16 cellular contexts compared by ENCODE assay signal in the genomic region with DNA sequence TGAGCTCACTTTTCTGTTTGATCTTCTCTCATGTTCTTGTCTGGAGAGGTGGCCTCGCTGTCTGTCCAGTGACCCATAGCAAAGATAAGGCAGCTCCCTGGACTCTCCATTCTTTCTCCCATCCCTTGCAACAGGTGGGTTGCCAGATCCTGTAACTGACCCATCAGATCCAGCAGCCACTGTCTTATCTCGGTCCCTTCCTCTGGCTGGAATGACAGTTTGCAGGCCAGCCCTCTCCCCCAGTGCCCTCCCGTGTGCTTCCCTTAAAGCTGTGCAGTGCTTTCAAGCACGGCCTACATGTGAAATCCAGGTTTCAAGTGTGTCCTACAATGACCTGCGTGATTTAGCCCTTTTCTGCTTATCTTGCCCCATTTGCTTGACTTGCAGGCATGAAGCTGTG. TPM values are rescaled to one million over a fixed set of nuclear protein-coding genes. Genes with fewer than 3 reads are reported as not detected.
DNase-seq lines count a peak whose midpoint lies in the region; ATAC-seq and TF ChIP-seq lines count a peak whose summit lies in the region.
"Had no signal": no experiment of that assay in that cellular context is flagged by ENCODE, and none has a peak within 500 bp of the region (broad histone marks: within the 10 kb centered on the region; RNA-seq: fewer than 3 reads in every experiment).

No MANE protein-coding gene starts in this region.

- H3K4me3 ChIP-seq in vagina (no peak overlapping the region), lower lobe of right lung (no peak overlapping the region)
- H3K4me3 ChIP-seq: GM23338, SK-N-MC, thyroid gland had no signal

- no peak for TF ChIP-seq POLR2A in vagina (IDR thresholded peaks at IDR 0.05)

- H3K27me3 ChIP-seq in vagina (no peaks in the 10 kb centered on the region), lower lobe of right lung (ENCODE audit: low read depth) (no peaks in the 10 kb centered on the region)
- H3K27me3 ChIP-seq: thyroid gland had no signal

- POLR2A ChIA-PET in activated CD4-positive, alpha-beta memory T cell treated with anti-CD3 and anti-CD28 coated beads, Interleukin-2, amount 10 ng/mL, durations not matched to agents 7 days and 5 days (lab: Charles Lee): interaction anchor here (1.2 to 6.5 kb wide), 5 partner anchors 12 to 296 kb away, joined by 3 to 351 read pairs (median 76); a partner anchor contains a TSS

- H3K4me1 Mint-ChIP-seq in activated naive CD4-positive, alpha-beta T cell treated with anti-CD3 and anti-CD28 coated beads, Interleukin-2, amount 50 U/mL, for 24 hours: peaks cover 54% of the 10 kb centered on the region
- H3K4me1 Mint-ChIP-seq in activated CD4-positive, alpha-beta memory T cell treated with anti-CD3 and anti-CD28 coated beads, Interleukin-2, amount 10 ng/mL, durations not matched to agents 7 days and 5 days: peaks cover 66% of the 10 kb centered on the region
- peaks cover 30 to 45% (median 37%) of the 10 kb centered on the region in 3 donors for H3K4me1 Mint-ChIP-seq in naive B cell

- peak overlapping the region; percentile 73 for H3K27ac Mint-ChIP-seq in activated naive CD4-positive, alpha-beta T cell treated with anti-CD3 and anti-CD28 coated beads, Interleukin-2, amount 50 U/mL, for 24 hours
- H3K27ac Mint-ChIP-seq in activated CD4-positive, alpha-beta memory T cell treated with anti-CD3 and anti-CD28 coated beads, Interleukin-2, amount 10 ng/mL, durations not matched to agents 7 days and 5 days: peak overlapping the region; percentile 96
- peak overlapping the region in 3 of 6 donors; percentile 62 to 82 (median 67) for H3K27ac Mint-ChIP-seq in naive B cell
- H3K27ac Mint-ChIP-seq: GM23338, WTC11 had no signal

- H3K4me3 Mint-ChIP-seq in activated naive CD4-positive, alpha-beta T cell treated with anti-CD3 and anti-CD28 coated beads, Interleukin-2, amount 50 U/mL, for 24 hours: peak overlapping the region; percentile 73
- peak overlapping the region; percentile 80 for H3K4me3 Mint-ChIP-seq in activated CD4-positive, alpha-beta memory T cell treated with anti-CD3 and anti-CD28 coated beads, Interleukin-2, amount 10 ng/mL, durations not matched to agents 7 days and 5 days
- peak overlapping the region in 6 of 8 donors; percentile 29 to 72 (median 39) for H3K4me3 Mint-ChIP-seq in naive B cell
- H3K4me3 Mint-ChIP-seq: GM23338, WTC11 had no signal

- peaks cover 0 to 45% of the 10 kb centered on the region in 2 donors for H3K36me3 ChIP-seq in vagina
- H3K36me3 ChIP-seq in lower lobe of right lung: peaks cover 56% of the 10 kb centered on the region

- H3K4me1 ChIP-seq in vagina (peaks cover 59% of the 10 kb centered on the region), lower lobe of right lung (peaks cover 42% of the 10 kb centered on the region)

- H3K27ac ChIP-seq in vagina: peak overlapping the region; percentile 84
- H3K27ac ChIP-seq in lower lobe of right lung: no peak overlapping the region
- H3K27ac ChIP-seq: SK-N-MC had no signal

- ATAC-seq in naive B cell (ENCODE audit: low read depth in 2 of 2) (no peak), lower lobe of right lung (no peak)
- ATAC-seq: GM23338, WTC11 had no signal

- H3K9me3 ChIP-seq in vagina (no peaks in the 10 kb centered on the region), lower lobe of right lung (no peaks in the 10 kb centered on the region)
- H3K9me3 ChIP-seq: thyroid gland had no signal

- DNase-seq in activated naive CD4-positive, alpha-beta T cell treated with anti-CD3 and anti-CD28 coated beads, Interleukin-2, amount 50 U/mL, for 16 hours: no peak
- no peak for DNase-seq in activated CD4-positive, alpha-beta memory T cell treated with anti-CD3 and anti-CD28 coated beads, Interleukin-2, amount 10 ng/mL, durations not matched to agents 7 days and 5 days
- DNase-seq in naive B cell: no peak
- no peak for DNase-seq in vagina (ENCODE audit: extremely low spot score in 2 of 2)
- no peak for DNase-seq in lower lobe of right lung
- no peak for DNase-seq in HK-2 (ENCODE audit: unreplicated experiment)
- no peak for DNase-seq in cardiac septum (ENCODE audit: low spot score)
- DNase-seq: DMS79, NCI-H187 treated with DMSO at 0.1 percent for 48 hours, NCI-H510A treated with DMSO at 0.1 percent for 48 hours, PC-9, thyroid gland had no signal

- TF ChIP-seq CTCF in vagina (IDR thresholded peaks at IDR 0.05) (no peak), lower lobe of right lung (IDR thresholded peaks at IDR 0.05) (no peak)

- intact Hi-C loops in vagina (cut with DNase I): no loop called here
- intact Hi-C loops in lower lobe of right lung (cut with DNase I): no loop called here
- intact Hi-C loops in cardiac septum (cut with DNase I): loop anchor here (5.0 to 10.0 kb wide), 3 partner anchors 173 to 253 kb away; a partner anchor contains a TSS

- no peaks in the 10 kb centered on the region for H3K9me3 Mint-ChIP-seq in activated naive CD4-positive, alpha-beta T cell treated with anti-CD3 and anti-CD28 coated beads, Interleukin-2, amount 50 U/mL, for 24 hours
- no peaks in the 10 kb centered on the region for H3K9me3 Mint-ChIP-seq in activated CD4-positive, alpha-beta memory T cell treated with anti-CD3 and anti-CD28 coated beads, Interleukin-2, amount 10 ng/mL, durations not matched to agents 7 days and 5 days
- no peaks in the 10 kb centered on the region for H3K9me3 Mint-ChIP-seq in naive B cell
- H3K9me3 Mint-ChIP-seq: GM23338, WTC11 had no signal

- peaks cover 31% of the 10 kb centered on the region for H3K36me3 Mint-ChIP-seq in activated naive CD4-positive, alpha-beta T cell treated with anti-CD3 and anti-CD28 coated beads, Interleukin-2, amount 50 U/mL, for 24 hours
- H3K36me3 Mint-ChIP-seq in activated CD4-positive, alpha-beta memory T cell treated with anti-CD3 and anti-CD28 coated beads, Interleukin-2, amount 10 ng/mL, durations not matched to agents 7 days and 5 days (ENCODE audit: low read depth): peaks cover 62% of the 10 kb centered on the region
- H3K36me3 Mint-ChIP-seq in naive B cell: peaks cover 10 to 29% of the 10 kb centered on the region in 2 donors

- no peaks in the 10 kb centered on the region for H3K27me3 Mint-ChIP-seq in activated naive CD4-positive, alpha-beta T cell treated with anti-CD3 and anti-CD28 coated beads, Interleukin-2, amount 50 U/mL, for 24 hours
- no peaks in the 10 kb centered on the region for H3K27me3 Mint-ChIP-seq in activated CD4-positive, alpha-beta memory T cell treated with anti-CD3 and anti-CD28 coated beads, Interleukin-2, amount 10 ng/mL, durations not matched to agents 7 days and 5 days
- H3K27me3 Mint-ChIP-seq in naive B cell: no peaks in the 10 kb centered on the region

- CTCF ChIA-PET in activated CD4-positive, alpha-beta memory T cell treated with anti-CD3 and anti-CD28 coated beads, Interleukin-2, amount 10 ng/mL, durations not matched to agents 7 days and 5 days (lab: Charles Lee): interaction anchor here (2.5 to 4.3 kb wide), 4 partner anchors 17 to 192 kb away, joined by 7 to 47 read pairs (median 20); a partner anchor contains a TSS

RNA-seq across cellular contexts. Expression of a gene that starts 3.7 kb away (rescaled TPM):
- 100 to 1,000 TPM; 187 to 189 TPM for total RNA-seq in activated CD4-positive, alpha-beta memory T cell treated with anti-CD3 and anti-CD28 coated beads, Interleukin-2, amount 10 ng/mL, durations not matched to agents 7 days and 5 days
- 100 to 1,000 TPM; 373 to 631 (median 487) TPM for polyA plus RNA-seq in naive B cell (ENCODE audit: low read depth in 6 of 6)
- total RNA-seq in vagina: 142 TPM
- 83.0 TPM for total RNA-seq in lower lobe of right lung
- total RNA-seq in cardiac septum: 167 TPM

RNA-seq across cellular contexts. Expression of a gene that starts 22.2 kb away (rescaled TPM):
- 10 to 100 TPM; 61.6 to 61.8 TPM for total RNA-seq in activated CD4-positive, alpha-beta memory T cell treated with anti-CD3 and anti-CD28 coated beads, Interleukin-2, amount 10 ng/mL, durations not matched to agents 7 days and 5 days
- 100 to 1,000 TPM in 2 of 6 donors, 10 to 100 TPM in 4; 77.3 to 116 (median 89.0) TPM for polyA plus RNA-seq in naive B cell (ENCODE audit: low read depth in 6 of 6)
- total RNA-seq in vagina: 30.0 TPM
- 37.5 TPM for total RNA-seq in lower lobe of right lung
- total RNA-seq in cardiac septum: 83.8 TPM
